ENCODE assay signal across 21 cellular contexts in the genomic region with DNA sequence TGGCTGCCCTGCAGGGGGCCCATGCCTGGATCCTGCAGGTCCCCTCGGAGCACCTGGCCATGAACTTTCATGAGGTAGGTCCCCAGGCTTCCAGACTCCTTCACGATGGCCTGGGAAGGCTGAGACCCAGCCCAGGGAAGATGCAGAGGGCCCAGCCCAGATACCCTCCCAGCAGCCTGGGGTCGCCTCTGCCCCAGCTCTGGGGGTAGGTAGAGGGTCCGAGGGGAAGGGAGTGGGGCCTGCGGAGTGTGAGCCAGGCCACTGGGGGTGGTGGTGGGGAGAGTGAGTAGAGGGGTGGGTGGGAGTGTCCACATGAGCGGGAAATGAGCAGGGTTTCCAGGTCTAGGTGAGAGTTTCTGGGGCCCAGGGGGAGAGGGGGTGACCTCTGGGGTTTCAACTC. TPM values are rescaled to one million over a fixed set of nuclear protein-coding genes. Genes with fewer than 3 reads are reported as not detected.
DNase-seq lines count a peak whose midpoint lies in the region; ATAC-seq, FAIRE-seq and TF ChIP-seq lines count a peak whose summit lies in the region.
"Had no signal": no experiment of that assay in that cellular context is flagged by ENCODE, and none has a peak within 500 bp of the region (broad histone marks: within the 10 kb centered on the region; RNA-seq: fewer than 3 reads in every experiment).

No MANE protein-coding gene starts in this region.

- CTCF ChIA-PET in A549 (lab: Yijun Ruan, JAX) = interaction anchor here (0.9 to 8.2 kb wide), 21 partner anchors 8 to 724 kb away, joined by 3 to 107 read pairs (median 5); no protein-coding TSS in a partner anchor
- CTCF ChIA-PET in Calu3 (lab: Charles Lee) = no interaction called here

- TF ChIP-seq RAD21 in A549 (conservative IDR thresholded peaks at IDR 0.05 in 1 of 2, IDR thresholded peaks at IDR 0.05 in 1 of 2) = no peak

- H3K27me3 ChIP-seq in neuronal stem cell (ENCODE audit: control insufficient read depth in 3 of 3, insufficient read depth in 3 of 3, low read depth in 1 of 3, low read length in 3 of 3) (peaks cover 17 to 68% (median 33%) of the 10 kb centered on the region in 3 experiments), Peyer's patch (peaks cover 0 to 27% of the 10 kb centered on the region in 2 donors)

- H3K9me3 ChIP-seq in A549 (no peaks in the 10 kb centered on the region), T-helper 17 cell (ENCODE audit: control insufficient read depth, low read length, poor library complexity, severe bottlenecking) (no peaks in the 10 kb centered on the region), neuronal stem cell (replicated peaks in 1 of 2; ENCODE audit: control insufficient read depth in 2 of 2, insufficient read depth in 1 of 2, low read depth in 1 of 2, low read length in 2 of 2) (no peaks in the 10 kb centered on the region), Peyer's patch (no peaks in the 10 kb centered on the region)

- intact Hi-C loops in Calu3 (cut with micrococcal nuclease; ENCODE audit: unreplicated experiment) = loop anchor here (5.0 kb wide), 2 partner anchors 72 to 617 kb away; no protein-coding TSS in a partner anchor

- H3K4ac ChIP-seq in neuronal stem cell (ENCODE audit: low read length) = no peak overlapping the region

- TF ChIP-seq CTCF in A549 (IDR thresholded peaks at IDR 0.05) (no peak), Calu3 (IDR thresholded peaks at IDR 0.05; ENCODE audit: unreplicated experiment) (no peak), Peyer's patch (IDR thresholded peaks at IDR 0.05) (no peak)

- H2AFZ ChIP-seq in neuronal stem cell (ENCODE audit: low read length) = no peak overlapping the region

- BruUV-seq in Calu3 (replicated peaks; lab: Mats Ljungman, UMichigan) = no TSS peak

- POLR2A ChIA-PET in A549 (lab: Yijun Ruan, JAX) = interaction anchor here (2.6 kb wide), 1 partner anchor 26 kb away, joined by 13 read pairs; the partner anchor contains the start of genes EIF4E2 and TIGD1

- H3K79me1 ChIP-seq in neuronal stem cell (ENCODE audit: low read depth, low read length) = peaks cover 2% of the 10 kb centered on the region

- H2BK120ac ChIP-seq in neuronal stem cell (ENCODE audit: low read depth, low read length) = no peak overlapping the region

- no peak overlapping the region for H3K9ac ChIP-seq in neuronal stem cell (ENCODE audit: low read depth, low read length, poor library complexity)

- H3K4me1 ChIP-seq in A549 (peaks cover 17% of the 10 kb centered on the region; the same call in 1 of the 3 replicates), neuronal stem cell (ENCODE audit: control insufficient read depth in 2 of 2, insufficient read depth in 1 of 2, low read depth in 1 of 2, low read length in 2 of 2) (peaks cover 6 to 11% of the 10 kb centered on the region in 2 donors), Peyer's patch (peaks cover 0 to 25% (median 16%) of the 10 kb centered on the region in 4 donors)

- H3K4me3 ChIP-seq in A549 (no peak overlapping the region), neuronal stem cell (ENCODE audit: low read length in 2 of 2) (no peak overlapping the region), Peyer's patch (no peak overlapping the region)
- H3K4me3 ChIP-seq: GM12878 had no signal

- H2BK5ac ChIP-seq in neuronal stem cell (ENCODE audit: low read length) = no peak overlapping the region

- H2BK12ac ChIP-seq in neuronal stem cell (ENCODE audit: low read length) = no peak overlapping the region

- peaks cover 89% of the 10 kb centered on the region for H3K27me3 Mint-ChIP-seq in Calu3 (ENCODE audit: unreplicated experiment)
- H3K27me3 Mint-ChIP-seq in T-helper 17 cell = peaks cover 41% of the 10 kb centered on the region

- no peak overlapping the region for H3K18ac ChIP-seq in neuronal stem cell (ENCODE audit: low read length)

- H3K4me3 Mint-ChIP-seq in Calu3 (ENCODE audit: low read depth, unreplicated experiment) (peak overlapping the region; percentile 40), T-helper 17 cell (peak overlapping the region; percentile 39)

- no peaks in the 10 kb centered on the region for H3K9me3 Mint-ChIP-seq in Calu3 (ENCODE audit: low read depth, unreplicated experiment)

- TF ChIP-seq EP300 in A549 (IDR thresholded peaks at IDR 0.05) = no peak

- TF ChIP-seq POLR2A in A549 (IDR thresholded peaks at IDR 0.05; ENCODE audit: low read length) = no peak
- TF ChIP-seq POLR2A in Peyer's patch (IDR thresholded peaks at IDR 0.05) = no peak

- H3K4me2 ChIP-seq in A549 (peak overlapping the region; percentile 93), neuronal stem cell (ENCODE audit: insufficient read depth, low read length, poor library complexity, severe bottlenecking) (no peak overlapping the region)

- H3K27ac Mint-ChIP-seq in Calu3 (ENCODE audit: unreplicated experiment) = no peak overlapping the region
- H3K27ac Mint-ChIP-seq in T-helper 17 cell = no peak overlapping the region
- H3K27ac Mint-ChIP-seq: IgD-negative memory B cell had no signal

- 55% methylated on average over 2 of the region's 6 CpGs for WGBS in A549 (ENCODE audit: missing lambda C conversion rate)
- WGBS in neuronal stem cell (ENCODE audit: extremely low coverage in 2 of 2, insufficient read length in 2 of 2, insufficient replicate concordance in 1 of 2), 2 donors = no CpG with 5 or more reads among the region's 6 CpGs

- ATAC-seq in A549 (no peak), T-helper 17 cell (no peak), GM19463 (IDR thresholded peaks at IDR 0.05; ENCODE audit: unreplicated experiment) (no peak)

- no peak overlapping the region for H4K91ac ChIP-seq in neuronal stem cell (ENCODE audit: low read depth, low read length, poor library complexity)

- H3K27ac ChIP-seq in A549 = no peak overlapping the region
- H3K27ac ChIP-seq in neuronal stem cell (replicated peaks; ENCODE audit: low read length) = no peak overlapping the region
- no peak overlapping the region for H3K27ac ChIP-seq in Peyer's patch
- H3K27ac ChIP-seq: HL-60, RWPE1 had no signal

- H3K23ac ChIP-seq in neuronal stem cell (ENCODE audit: low read depth, low read length, poor library complexity) = peak overlapping the region; percentile 49

- no peak for DNase-seq in A549 (ENCODE audit: low read depth in 1 of 2, low spot score in 1 of 2)
- DNase-seq in Calu3 = no peak
- no peak for DNase-seq in T-helper 17 cell
- DNase-seq in neuronal stem cell (ENCODE audit: low spot score) = no peak
- DNase-seq in Peyer's patch = no peak
- DNase-seq in AG20443 (ENCODE audit: low spot score) = no peak
- DNase-seq in activated CD4-positive, alpha-beta T cell treated with anti-CD3 and anti-CD28 coated beads, Interleukin-2, amount 50 U/mL, for 48 hours = no peak
- DNase-seq: COR-L47, GF-D8, GOT3, NCI-H1417 treated with DMSO at 0.1 percent for 48 hours, NCI-H187 treated with DMSO at 0.1 percent for 48 hours, NCI-H524 treated with DMSO at 0.1 percent for 48 hours had no signal

- FAIRE-seq in A549 (lab: Jason Lieb, UNC) = no peak
- FAIRE-seq: GM12878 had no signal

- peak overlapping the region; percentile 8 for H2BK15ac ChIP-seq in neuronal stem cell (ENCODE audit: low read length)

- no peak overlapping the region for H3K14ac ChIP-seq in neuronal stem cell (ENCODE audit: low read length)

- no peak overlapping the region for H4K8ac ChIP-seq in neuronal stem cell (ENCODE audit: low read depth, low read length)

- H3K4me1 Mint-ChIP-seq in Calu3 (ENCODE audit: low read depth, unreplicated experiment) (no peaks in the 10 kb centered on the region), T-helper 17 cell (peaks cover 10% of the 10 kb centered on the region)

- H2AK5ac ChIP-seq in neuronal stem cell (ENCODE audit: low read depth, low read length) = peak overlapping the region; percentile 99

- H3K36me3 ChIP-seq in neuronal stem cell (replicated peaks in 1 of 2; ENCODE audit: control insufficient read depth in 2 of 2, insufficient read depth in 2 of 2, low read length in 2 of 2) (no peaks in the 10 kb centered on the region), Peyer's patch (no peaks in the 10 kb centered on the region)

- H3K36me3 Mint-ChIP-seq in Calu3 (ENCODE audit: insufficient read depth, unreplicated experiment) (peaks cover 5% of the 10 kb centered on the region), T-helper 17 cell (ENCODE audit: low read depth) (peaks cover 5% of the 10 kb centered on the region)
- H3K36me3 Mint-ChIP-seq: IgD-negative memory B cell had no signal

RNA-seq across cellular contexts. Expression of gene CHRND, which starts 1.2 kb away (rescaled TPM):
- not detected in 2 replicates for polyA plus RNA-seq in A549 (2011; rRNA removed)
- not detected in 2 replicates for polyA plus RNA-seq in A549 (2012; cell fraction: cytosol; rRNA removed)
- polyA plus RNA-seq in A549 (2012; cell fraction: nucleus; rRNA removed) = not detected in 2 replicates
- polyA plus RNA-seq in A549 (2017; fragmentation: RNase III; extraction: RNeasy Plus Mini Kit Qiagen cat#74134 plus additional on column Dnase treatment) = not detected in 3 replicates
- polyA minus RNA-seq in A549 (2011; rRNA and poly(A)+ RNA removed) = not detected in 2 replicates
- total RNA-seq in Calu3 (2022) = not detected in 2 replicates
- total RNA-seq in T-helper 17 cell = not detected
- 0.18 TPM for polyA plus RNA-seq in neuronal stem cell (2013, experiment 1 of 2)
- 0.14 TPM for polyA plus RNA-seq in neuronal stem cell (2013, experiment 2 of 2)
- not detected for total RNA-seq in Peyer's patch
- total RNA-seq: GM12878, HT1080, MCF 10A, PC-3 had no signal
- polyA plus RNA-seq: GM12878, IgD-negative memory B cell had no signal

RNA-seq across cellular contexts. Expression of gene PRSS56, which starts 4.6 kb away (rescaled TPM):
- not detected in 2 replicates for polyA plus RNA-seq in A549 (2011; rRNA removed)
- polyA plus RNA-seq in A549 (2012; cell fraction: cytosol; rRNA removed) = 0.03 and 0.14 TPM in 2 replicates
- polyA plus RNA-seq in A549 (2012; cell fraction: nucleus; rRNA removed) = 0.12 and 0.28 TPM in 2 replicates
- 0.07 TPM in 1 of 3 replicates, not detected in the others for polyA plus RNA-seq in A549 (2017; fragmentation: RNase III; extraction: RNeasy Plus Mini Kit Qiagen cat#74134 plus additional on column Dnase treatment)
- polyA minus RNA-seq in A549 (2011; rRNA and poly(A)+ RNA removed) = not detected in 2 replicates
- not detected in 2 replicates for total RNA-seq in Calu3 (2022)
- not detected for total RNA-seq in T-helper 17 cell
- not detected for polyA plus RNA-seq in neuronal stem cell (2013, experiment 1 of 2)
- polyA plus RNA-seq in neuronal stem cell (2013, experiment 2 of 2) = not detected
- not detected for total RNA-seq in Peyer's patch
- total RNA-seq: GM12878, HT1080, MCF 10A, PC-3 had no signal
- polyA plus RNA-seq: GM12878, IgD-negative memory B cell had no signal

RNA-seq across cellular contexts. Expression of gene CHRNG, which starts 14.7 kb away (rescaled TPM):
- polyA plus RNA-seq in A549 (2011; rRNA removed) (not detected in 2 replicates), A549 (2017; fragmentation: RNase III; extraction: RNeasy Plus Mini Kit Qiagen cat#74134 plus additional on column Dnase treatment) (not detected in 3 replicates)
- polyA plus RNA-seq in A549 (2012; cell fraction: cytosol; rRNA removed) = not detected in 2 replicates
- not detected in 2 replicates for polyA plus RNA-seq in A549 (2012; cell fraction: nucleus; rRNA removed)
- not detected in 2 replicates for polyA minus RNA-seq in A549 (2011; rRNA and poly(A)+ RNA removed)
- total RNA-seq in Calu3 (2022) (not detected in 2 replicates), T-helper 17 cell (not detected), Peyer's patch (not detected)
- not detected for polyA plus RNA-seq in neuronal stem cell (2013, experiment 1 of 2)
- not detected for polyA plus RNA-seq in neuronal stem cell (2013, experiment 2 of 2)
- total RNA-seq: GM12878, HT1080, MCF 10A, PC-3 had no signal
- polyA plus RNA-seq: IgD-negative memory B cell had no signal

RNA-seq across cellular contexts. Expression of gene TIGD1, which starts 25.6 kb away (rescaled TPM):
- 7.4 and 10.5 TPM in 2 replicates for polyA plus RNA-seq in A549 (2011; rRNA removed)
- 3.4 and 3.9 TPM in 2 replicates for polyA plus RNA-seq in A549 (2012; cell fraction: cytosol; rRNA removed)
- polyA plus RNA-seq in A549 (2012; cell fraction: nucleus; rRNA removed) = 4.3 and 5.8 TPM in 2 replicates
- 5.7 to 5.9 TPM (median 5.7 TPM) in 3 replicates for polyA plus RNA-seq in A549 (2017; fragmentation: RNase III; extraction: RNeasy Plus Mini Kit Qiagen cat#74134 plus additional on column Dnase treatment)
- polyA minus RNA-seq in A549 (2011; rRNA and poly(A)+ RNA removed) = 6.8 and 7.0 TPM in 2 replicates
- 14.9 and 15.5 TPM in 2 replicates for total RNA-seq in Calu3 (2022)
- 10 to 100 TPM; 14.6 to 17.2 TPM for total RNA-seq in T-helper 17 cell
- 10.3 TPM for polyA plus RNA-seq in neuronal stem cell (2013, experiment 1 of 2)
- 10.3 TPM for polyA plus RNA-seq in neuronal stem cell (2013, experiment 2 of 2)
- total RNA-seq in Peyer's patch = 10 to 100 TPM in 3 of 4 donors, 1 to 10 TPM in 1; 8.6 to 31.4 (median 13.4) TPM

RNA-seq across cellular contexts. Expression of gene EIF4E2, which starts 25.7 kb away (rescaled TPM):
- polyA plus RNA-seq in A549 (2011; rRNA removed) (49.1 and 51.4 TPM in 2 replicates), A549 (2017; fragmentation: RNase III; extraction: RNeasy Plus Mini Kit Qiagen cat#74134 plus additional on column Dnase treatment) (177 to 234 TPM (median 197 TPM) in 3 replicates)
- polyA plus RNA-seq in A549 (2012; cell fraction: cytosol; rRNA removed) = 40.5 and 41.6 TPM in 2 replicates
- 24.7 and 43.5 TPM in 2 replicates for polyA plus RNA-seq in A549 (2012; cell fraction: nucleus; rRNA removed)
- 30.4 and 45.0 TPM in 2 replicates for polyA minus RNA-seq in A549 (2011; rRNA and poly(A)+ RNA removed)
- total RNA-seq in Calu3 (2022) (67.4 and 76.6 TPM in 2 replicates), T-helper 17 cell (10 to 100 TPM; 52.1 to 58.8 TPM), Peyer's patch (10 to 100 TPM; 33.0 to 51.8 (median 44.1) TPM)
- polyA plus RNA-seq in neuronal stem cell (2013, experiment 1 of 2) = 57.9 TPM
- 58.5 TPM for polyA plus RNA-seq in neuronal stem cell (2013, experiment 2 of 2)
